Comparison of ENCODE assay signal across 8 cellular contexts in genomic region chr14:31561155-31561846, GRCh38. TPM values are rescaled to one million over a fixed set of nuclear protein-coding genes. Genes with fewer than 3 reads are reported as not detected.
A peak's percentile ranks its signal among the peaks of the same experiment; 100 is the strongest.
DNase-seq lines count a peak whose midpoint lies in the region; ATAC-seq and TF ChIP-seq lines count a peak whose summit lies in the region.

Gene NUBPL, plus strand, starts transcription at chr14:31561404. Its CDS starts 36 bp downstream, at chr14:31561440.

- H3K27me3 ChIP-seq in dorsolateral prefrontal cortex (no peaks in the 10 kb centered on the region), right lobe of liver (no peaks in the 10 kb centered on the region)

- peak within 1 kb of the TSS; percentile 35 to 96 (median 86) for H3K27ac ChIP-seq in dorsolateral prefrontal cortex
- peak within 1 kb of the TSS; percentile 77 to 87 (median 82) for H3K27ac ChIP-seq in right lobe of liver

- ATAC-seq in GM19372 (IDR thresholded peaks at IDR 0.05; ENCODE audit: low read depth, unreplicated experiment): peak; percentile 95
- peak; percentile 95 for ATAC-seq in HG03558 (IDR thresholded peaks at IDR 0.05; ENCODE audit: extremely low read depth, unreplicated experiment)
- ATAC-seq in right lobe of liver: peak; percentile 95 to 99 (median 98)

- WGBS in right lobe of liver (ENCODE audit: insufficient coverage, low coverage, low lambda C conversion rate, missing lambda C conversion rate): 0% methylated on average over 20 of the region's 34 CpGs

- intact Hi-C loops in dorsolateral prefrontal cortex (cut with DNase I) (loop anchor here (2.0 to 5.0 kb wide), 2 partner anchors 104 kb away; partner anchors contain the start of gene DTD2 (in 2 of the 2)), right lobe of liver (cut with DNase I) (no loop called here)

- H3K36me3 ChIP-seq in right lobe of liver: no peaks in the 10 kb centered on the region

- no peaks in the 10 kb centered on the region for H3K4me1 ChIP-seq in right lobe of liver

- H3K4me3 ChIP-seq in dorsolateral prefrontal cortex (peak within 1 kb of the TSS; percentile 67 to 98 (median 85)), right lobe of liver (peak within 1 kb of the TSS; percentile 69 to 92 (median 86))

- peak in 25 of 56 donors; percentile 6 to 55 (median 31) for TF ChIP-seq CTCF in dorsolateral prefrontal cortex (IDR thresholded peaks at IDR 0.05 in 54 of 56, conservative IDR thresholded peaks at IDR 0.05 in 2 of 56; ENCODE audit: low read depth in 1 of 56, partially characterized antibody in 56 of 56)
- TF ChIP-seq CTCF in right lobe of liver (IDR thresholded peaks at IDR 0.05): no peak

- TF ChIP-seq POLR2A in right lobe of liver (IDR thresholded peaks at IDR 0.05): peak; percentile 37

- DNase-seq in C1 segment of cervical spinal cord (lab: John Stamatoyannopoulos, UW) (peak; percentile 46 to 95 (median 88)), NCI-H748 treated with DMSO at 0.1 percent for 48 hours (lab: John Stamatoyannopoulos, UW) (peak; percentile 86), dorsolateral prefrontal cortex (peak; percentile 91 to 97 (median 94)), right lobe of liver (peak; percentile 94 to 97 (median 96))
- peak; percentile 97 for DNase-seq in activated CD4-positive, alpha-beta T cell treated with anti-CD3 and anti-CD28 coated beads, Interleukin-2, amount 50 U/mL, for 48 hours
- peak; percentile 93 to 96 for DNase-seq in stimulated activated CD4-positive, alpha-beta T cell treated with anti-CD3 and anti-CD28 coated beads, Interleukin-4, amount 100 ng/mL, for 4 hours

- no peaks in the 10 kb centered on the region for H3K9me3 ChIP-seq in right lobe of liver

RNA-seq across cellular contexts. Expression of gene NUBPL, which starts in this region (rescaled TPM):
- 10 to 100 TPM in 118 of 120 experiments, 1 to 10 TPM in 2; 7.5 to 25.4 (median 16.1) TPM for total RNA-seq in dorsolateral prefrontal cortex
- 1 to 10 TPM; 6.3 to 9.5 (median 7.2) TPM for total RNA-seq in right lobe of liver

Comparison
In these comparisons a context has a peak if more than half of its experiments do, and no peak if none do; other contexts are left out.
1. Peak in every context shown above with its lines: DNase-seq, ATAC-seq, H3K4me3 ChIP-seq and H3K27ac ChIP-seq.
2. intact Hi-C loops: an anchor here in dorsolateral prefrontal cortex (2.0 to 5.0 kb wide); none called in right lobe of liver.